Comparison of ENCODE assay signal across 11 cellular contexts in genomic region chr17:66255527-66255971, GRCh38. TPM values are rescaled to one million over a fixed set of nuclear protein-coding genes. Genes with fewer than 3 reads are reported as not detected.
DNase-seq lines count a peak whose midpoint lies in the region; ATAC-seq, FAIRE-seq and TF ChIP-seq lines count a peak whose summit lies in the region.
"Had no signal": no experiment of that assay in that cellular context is flagged by ENCODE, and none has a peak within 500 bp of the region (broad histone marks: within the 10 kb centered on the region; RNA-seq: fewer than 3 reads in every experiment).

No MANE protein-coding gene starts in this region.

- FAIRE-seq in GM12891 (lab: Jason Lieb, UNC), result no peak

- CTCF ChIA-PET in activated CD4-positive, alpha-beta T cell treated with anti-CD3 and anti-CD28 coated beads for 36 hours (lab: Charles Lee), result interaction anchor here (0.6 to 1.5 kb wide), 20 partner anchors 12 to 396 kb away, joined by 3 to 11 read pairs (median 3); no protein-coding TSS in a partner anchor
- CTCF ChIA-PET in activated CD8-positive, alpha-beta T cell treated with anti-CD3 and anti-CD28 coated beads, Interleukin-2, amount 10 ng/mL, durations not matched to agents 7 days and 5 days (lab: Charles Lee), result interaction anchor here (0.6 to 5.8 kb wide), 25 partner anchors 10 to 653 kb away, joined by 3 to 50 read pairs (median 4); no protein-coding TSS in a partner anchor
- CTCF ChIA-PET in naive thymus-derived CD4-positive, alpha-beta T cell (lab: Charles Lee), result interaction anchor here (0.7 to 2.4 kb wide), 17 partner anchors 10 to 438 kb away, joined by 3 to 20 read pairs (median 4); no protein-coding TSS in a partner anchor

- H3K27ac ChIP-seq in naive thymus-derived CD4-positive, alpha-beta T cell (ENCODE audit: low read depth, low read length), result peak overlapping the region; percentile 52
- H3K27ac ChIP-seq in lower lobe of right lung, result no peak overlapping the region
- H3K27ac ChIP-seq: breast epithelium, tibial nerve had no signal

- H3K36me3 ChIP-seq in naive thymus-derived CD4-positive, alpha-beta T cell (ENCODE audit: control insufficient read depth in 2 of 3, insufficient read depth in 3 of 3, low read length in 3 of 3), result no peaks in the 10 kb centered on the region
- H3K36me3 ChIP-seq in lower lobe of right lung, result no peaks in the 10 kb centered on the region
- H3K36me3 ChIP-seq: breast epithelium, tibial nerve had no signal

- peak; percentile 43 for DNase-seq in activated CD4-positive, alpha-beta T cell treated with anti-CD3 and anti-CD28 coated beads for 36 hours
- DNase-seq in activated CD4-positive, alpha-beta T cell treated with anti-CD3 and anti-CD28 coated beads, Interleukin-2, amount 50 U/mL, for 1 hour, result no peak
- DNase-seq in NCI-H1092 treated with DMSO at 0.1 percent for 48 hours (lab: John Stamatoyannopoulos, UW) (peak; percentile 70), GM12891 (ENCODE audit: insufficient read length, low spot score) (no peak), left lobe of liver (ENCODE audit: low spot score) (no peak), lower lobe of right lung (no peak)
- DNase-seq in activated CD8-positive, alpha-beta T cell treated with anti-CD3 and anti-CD28 coated beads, Interleukin-2, amount 10 ng/mL, durations not matched to agents 7 days and 5 days, result peak; percentile 39
- DNase-seq in naive thymus-derived CD4-positive, alpha-beta T cell, result peak in 7 of 9 donors; percentile 24 to 61 (median 37)

- TF ChIP-seq POLR2A in GM12891 (IDR thresholded peaks at IDR 0.05; ENCODE audit: low read depth, low read length), result no peak

- no peaks in the 10 kb centered on the region for H3K27me3 Mint-ChIP-seq in activated CD4-positive, alpha-beta T cell treated with anti-CD3 and anti-CD28 coated beads for 36 hours
- no peaks in the 10 kb centered on the region for H3K27me3 Mint-ChIP-seq in activated CD8-positive, alpha-beta T cell treated with anti-CD3 and anti-CD28 coated beads, Interleukin-2, amount 10 ng/mL, durations not matched to agents 7 days and 5 days (ENCODE audit: low read depth)
- no peaks in the 10 kb centered on the region for H3K27me3 Mint-ChIP-seq in naive thymus-derived CD4-positive, alpha-beta T cell

- H3K27ac Mint-ChIP-seq in activated CD4-positive, alpha-beta T cell treated with anti-CD3 and anti-CD28 coated beads for 36 hours, result peak overlapping the region; percentile 86
- peak overlapping the region; percentile 31 for H3K27ac Mint-ChIP-seq in activated CD8-positive, alpha-beta T cell treated with anti-CD3 and anti-CD28 coated beads, Interleukin-2, amount 10 ng/mL, durations not matched to agents 7 days and 5 days
- peak overlapping the region; percentile 44 to 93 (median 89) for H3K27ac Mint-ChIP-seq in naive thymus-derived CD4-positive, alpha-beta T cell

- no peak for TF ChIP-seq CTCF in lower lobe of right lung (IDR thresholded peaks at IDR 0.05)

- H3K4me3 ChIP-seq in naive thymus-derived CD4-positive, alpha-beta T cell (ENCODE audit: low read length), result peak overlapping the region; percentile 1
- no peak overlapping the region for H3K4me3 ChIP-seq in lower lobe of right lung
- H3K4me3 ChIP-seq: breast epithelium, tibial nerve had no signal

- POLR2A ChIA-PET in activated CD4-positive, alpha-beta T cell treated with anti-CD3 and anti-CD28 coated beads for 36 hours (lab: Charles Lee), result interaction anchor here (0.6 kb wide), 1 partner anchor 696 kb away, joined by 4 read pairs; no protein-coding TSS in a partner anchor
- POLR2A ChIA-PET in activated CD8-positive, alpha-beta T cell treated with anti-CD3 and anti-CD28 coated beads, Interleukin-2, amount 10 ng/mL, durations not matched to agents 7 days and 5 days (lab: Charles Lee), result interaction anchor here (0.6 to 0.7 kb wide), 2 partner anchors 132 to 368 kb away, joined by 3 read pairs; no protein-coding TSS in a partner anchor
- POLR2A ChIA-PET in naive thymus-derived CD4-positive, alpha-beta T cell (lab: Charles Lee), result interaction anchor here (0.6 to 1.8 kb wide), 9 partner anchors 9 to 1751 kb away, joined by 3 to 5 read pairs (median 3); no protein-coding TSS in a partner anchor

- no peaks in the 10 kb centered on the region for H3K9me3 ChIP-seq in naive thymus-derived CD4-positive, alpha-beta T cell (ENCODE audit: control insufficient read depth in 2 of 3, low read length in 3 of 3)
- no peaks in the 10 kb centered on the region for H3K9me3 ChIP-seq in lower lobe of right lung
- H3K9me3 ChIP-seq: breast epithelium, tibial nerve had no signal

- peak overlapping the region; percentile 51 for H3K4me3 Mint-ChIP-seq in activated CD4-positive, alpha-beta T cell treated with anti-CD3 and anti-CD28 coated beads for 36 hours
- no peak overlapping the region for H3K4me3 Mint-ChIP-seq in activated CD8-positive, alpha-beta T cell treated with anti-CD3 and anti-CD28 coated beads, Interleukin-2, amount 10 ng/mL, durations not matched to agents 7 days and 5 days
- H3K4me3 Mint-ChIP-seq in naive thymus-derived CD4-positive, alpha-beta T cell, result peak overlapping the region; percentile 30 to 80 (median 65)

- peaks cover 17% of the 10 kb centered on the region for H3K4me1 Mint-ChIP-seq in activated CD4-positive, alpha-beta T cell treated with anti-CD3 and anti-CD28 coated beads for 36 hours
- peaks cover 18% of the 10 kb centered on the region for H3K4me1 Mint-ChIP-seq in activated CD8-positive, alpha-beta T cell treated with anti-CD3 and anti-CD28 coated beads, Interleukin-2, amount 10 ng/mL, durations not matched to agents 7 days and 5 days (ENCODE audit: low read depth)
- peaks cover 8 to 35% (median 25%) of the 10 kb centered on the region in 7 donors for H3K4me1 Mint-ChIP-seq in naive thymus-derived CD4-positive, alpha-beta T cell

- no peaks in the 10 kb centered on the region for H3K27me3 ChIP-seq in naive thymus-derived CD4-positive, alpha-beta T cell (ENCODE audit: control insufficient read depth in 2 of 2, insufficient read depth in 2 of 2, low read length in 2 of 2)
- no peaks in the 10 kb centered on the region for H3K27me3 ChIP-seq in lower lobe of right lung (ENCODE audit: low read depth)
- H3K27me3 ChIP-seq: breast epithelium, tibial nerve had no signal

- intact Hi-C loops in activated CD4-positive, alpha-beta T cell treated with anti-CD3 and anti-CD28 coated beads for 36 hours (cut with DNase I, micrococcal nuclease), result loop anchor here (1.0 to 5.0 kb wide), 11 partner anchors 47 to 651 kb away; partner anchors contain the start of gene PRKCA (in 1 of the 2)
- intact Hi-C loops in naive thymus-derived CD4-positive, alpha-beta T cell (cut with micrococcal nuclease), result loop anchor here (1.0 to 5.0 kb wide), 15 partner anchors 27 to 652 kb away; partner anchors contain the start of gene PRKCA (in 2 of the 2)
- intact Hi-C loops in lower lobe of right lung (cut with DNase I), result no loop called here

- no peaks in the 10 kb centered on the region for H3K9me3 Mint-ChIP-seq in activated CD4-positive, alpha-beta T cell treated with anti-CD3 and anti-CD28 coated beads for 36 hours (ENCODE audit: low read depth)
- no peaks in the 10 kb centered on the region for H3K9me3 Mint-ChIP-seq in activated CD8-positive, alpha-beta T cell treated with anti-CD3 and anti-CD28 coated beads, Interleukin-2, amount 10 ng/mL, durations not matched to agents 7 days and 5 days (ENCODE audit: insufficient read depth)
- no peaks in the 10 kb centered on the region for H3K9me3 Mint-ChIP-seq in naive thymus-derived CD4-positive, alpha-beta T cell

- peak; percentile 73 for ATAC-seq in activated CD4-positive, alpha-beta T cell treated with anti-CD3 and anti-CD28 coated beads for 36 hours
- peak; percentile 60 for ATAC-seq in activated CD8-positive, alpha-beta T cell treated with anti-CD3 and anti-CD28 coated beads, Interleukin-2, amount 10 ng/mL, durations not matched to agents 7 days and 5 days
- peak; percentile 73 for ATAC-seq in naive thymus-derived CD4-positive, alpha-beta T cell
- ATAC-seq in left lobe of liver (no peak), lower lobe of right lung (no peak)

- no peaks in the 10 kb centered on the region for H3K36me3 Mint-ChIP-seq in activated CD4-positive, alpha-beta T cell treated with anti-CD3 and anti-CD28 coated beads for 36 hours (ENCODE audit: low read depth)
- H3K36me3 Mint-ChIP-seq in activated CD8-positive, alpha-beta T cell treated with anti-CD3 and anti-CD28 coated beads, Interleukin-2, amount 10 ng/mL, durations not matched to agents 7 days and 5 days (ENCODE audit: low read depth), result no peaks in the 10 kb centered on the region
- H3K36me3 Mint-ChIP-seq in naive thymus-derived CD4-positive, alpha-beta T cell, result no peaks in the 10 kb centered on the region

- H3K4me1 ChIP-seq in naive thymus-derived CD4-positive, alpha-beta T cell (ENCODE audit: control insufficient read depth in 2 of 2, insufficient read depth in 2 of 2, low read length in 2 of 2), result peaks cover 5 to 17% of the 10 kb centered on the region in 2 donors
- peaks cover 7% of the 10 kb centered on the region for H3K4me1 ChIP-seq in lower lobe of right lung
- H3K4me1 ChIP-seq: breast epithelium had no signal

TF ChIP-seq in GM12891, 5 proteins besides CTCF, POLR2A, EP300 and RAD21:
- TF ChIP-seq POLR2AphosphoS5 (IDR thresholded peaks at IDR 0.05; ENCODE audit: low read depth, low read length), result no peak
- TF ChIP-seq POU2F2 (IDR thresholded peaks at IDR 0.05; ENCODE audit: low read depth, low read length), result no peak
- no peak for TF ChIP-seq PAX5 (IDR thresholded peaks at IDR 0.05; ENCODE audit: insufficient read depth, low read length, severe bottlenecking)
- TF ChIP-seq TAF1 (IDR thresholded peaks at IDR 0.05; ENCODE audit: low read depth, low read length), result no peak
- no peak for TF ChIP-seq SPI1 (IDR thresholded peaks at IDR 0.05; ENCODE audit: low read depth, low read length)
TF ChIP-seq in GM12891: peak in this region for 0.

RNA-seq across cellular contexts. Expression of gene APOH, which starts 26.3 kb away (rescaled TPM):
- not detected for total RNA-seq in activated CD4-positive, alpha-beta T cell treated with anti-CD3 and anti-CD28 coated beads for 36 hours
- total RNA-seq in activated CD8-positive, alpha-beta T cell treated with anti-CD3 and anti-CD28 coated beads, Interleukin-2, amount 10 ng/mL, durations not matched to agents 7 days and 5 days, result not detected
- total RNA-seq in naive thymus-derived CD4-positive, alpha-beta T cell, result not detected
- not detected for polyA plus RNA-seq in naive thymus-derived CD4-positive, alpha-beta T cell
- polyA plus RNA-seq in GM12891 (2012; ENCODE audit: low read depth, missing spikeins), result not detected
- 3,947 TPM for total RNA-seq in left lobe of liver
- total RNA-seq in lower lobe of right lung, result 17.1 TPM
- total RNA-seq: breast epithelium, omental fat pad, tibial nerve had no signal

RNA-seq across cellular contexts. Expression of gene PRKCA, which starts 46.9 kb away (rescaled TPM):
- 10 to 100 TPM; 73.3 to 77.0 TPM for total RNA-seq in activated CD4-positive, alpha-beta T cell treated with anti-CD3 and anti-CD28 coated beads for 36 hours
- total RNA-seq in activated CD8-positive, alpha-beta T cell treated with anti-CD3 and anti-CD28 coated beads, Interleukin-2, amount 10 ng/mL, durations not matched to agents 7 days and 5 days, result 10 to 100 TPM; 74.1 to 76.9 TPM
- 100 to 1,000 TPM in 4 of 5 experiments, 10 to 100 TPM in 1; 94.1 to 186 (median 154) TPM for total RNA-seq in naive thymus-derived CD4-positive, alpha-beta T cell
- polyA plus RNA-seq in naive thymus-derived CD4-positive, alpha-beta T cell, result 1 to 10 TPM; 4.1 to 4.9 TPM
- polyA plus RNA-seq in GM12891 (2012; ENCODE audit: low read depth, missing spikeins), result 0.05 TPM
- 21.2 TPM for total RNA-seq in left lobe of liver
- 29.0 TPM for total RNA-seq in lower lobe of right lung

Comparison
In these comparisons a context has a peak if more than half of its experiments do, and no peak if none do; other contexts are left out.
1. DNase-seq: peak in activated CD4-positive, alpha-beta T cell treated with anti-CD3 and anti-CD28 coated beads for 36 hours (single experiment), NCI-H1092 treated with DMSO at 0.1 percent for 48 hours (single experiment), activated CD8-positive, alpha-beta T cell treated with anti-CD3 and anti-CD28 coated beads, Interleukin-2, amount 10 ng/mL, durations not matched to agents 7 days and 5 days (single experiment) and naive thymus-derived CD4-positive, alpha-beta T cell (7 of 9); none in activated CD4-positive, alpha-beta T cell treated with anti-CD3 and anti-CD28 coated beads, Interleukin-2, amount 50 U/mL, for 1 hour (single experiment), GM12891 (single experiment), left lobe of liver (single experiment) and lower lobe of right lung (single experiment).
2. ATAC-seq: peak in activated CD4-positive, alpha-beta T cell treated with anti-CD3 and anti-CD28 coated beads for 36 hours (single experiment), activated CD8-positive, alpha-beta T cell treated with anti-CD3 and anti-CD28 coated beads, Interleukin-2, amount 10 ng/mL, durations not matched to agents 7 days and 5 days (single experiment) and naive thymus-derived CD4-positive, alpha-beta T cell (single experiment); none in left lobe of liver (single experiment) and lower lobe of right lung (0 of 2).
3. H3K27ac Mint-ChIP-seq: peak in every context shown above with its lines; median percentile 89 in naive thymus-derived CD4-positive, alpha-beta T cell; 86 in activated CD4-positive, alpha-beta T cell treated with anti-CD3 and anti-CD28 coated beads for 36 hours; 31 in activated CD8-positive, alpha-beta T cell treated with anti-CD3 and anti-CD28 coated beads, Interleukin-2, amount 10 ng/mL, durations not matched to agents 7 days and 5 days.
4. RNA of gene APOH, which starts 26.3 kb away (total RNA-seq): 3,947 TPM in left lobe of liver (single experiment); 17.1 TPM in lower lobe of right lung (single experiment), not detected in activated CD4-positive, alpha-beta T cell treated with anti-CD3 and anti-CD28 coated beads for 36 hours, not detected in activated CD8-positive, alpha-beta T cell treated with anti-CD3 and anti-CD28 coated beads, Interleukin-2, amount 10 ng/mL, durations not matched to agents 7 days and 5 days and not detected in naive thymus-derived CD4-positive, alpha-beta T cell; every median in the first group is over 100 times any median in the second.